Comparison of ENCODE assay signal across 8 cellular contexts in genomic region chr3:101848754-101849713, GRCh38. TPM values are rescaled to one million over a fixed set of nuclear protein-coding genes. Genes with fewer than 3 reads are reported as not detected.
DNase-seq lines count a peak whose midpoint lies in the region; ATAC-seq lines count a peak whose summit lies in the region.

NFKBIZ (plus strand) TSS chr3:101849514; CDS start chr3:101849629, 115 bp downstream.

- H4K5ac ChIP-seq in mesendoderm (ENCODE audit: low read length): no peak within 1 kb of the TSS

- H2BK15ac ChIP-seq in mesendoderm (replicated peaks; ENCODE audit: low read depth): no peak within 1 kb of the TSS

- no peaks in the 10 kb centered on the region for H3K27me3 ChIP-seq in CD4-positive, alpha-beta memory T cell (ENCODE audit: insufficient read depth, low read length)
- no peaks in the 10 kb centered on the region for H3K27me3 ChIP-seq in NT2/D1 (ENCODE audit: insufficient read depth, insufficient read length)
- H3K27me3 ChIP-seq in endocrine pancreas (ENCODE audit: control insufficient read depth, insufficient read depth, low read length): no peaks in the 10 kb centered on the region
- no peaks in the 10 kb centered on the region for H3K27me3 ChIP-seq in mesendoderm (ENCODE audit: insufficient read depth, low read length, poor library complexity)

- no peak within 1 kb of the TSS for H2BK120ac ChIP-seq in mesendoderm (ENCODE audit: low read depth, low read length)

- ATAC-seq in GM19467 (IDR thresholded peaks at IDR 0.05; ENCODE audit: unreplicated experiment): peak; percentile 71
- ATAC-seq in activated CD8-positive, alpha-beta memory T cell treated with anti-CD3 and anti-CD28 coated beads, Interleukin-2, amount 10 ng/mL, durations not matched to agents 7 days and 5 days: peak; percentile 85

- POLR2A ChIA-PET in CD4-positive, alpha-beta memory T cell (lab: Charles Lee; ENCODE audit: partially characterized antibody): interaction anchor here (0.6 to 8.2 kb wide), 46 partner anchors 8 to 1139 kb away, joined by 3 to 213 read pairs (median 5); partner anchors contain the start of genes CEP97, NXPE3, PCNP and RPL24

- H3K4me1 Mint-ChIP-seq in CD4-positive, alpha-beta memory T cell: peaks cover 25 to 54% (median 34%) of the 10 kb centered on the region in 4 donors
- H3K4me1 Mint-ChIP-seq in activated CD8-positive, alpha-beta memory T cell treated with anti-CD3 and anti-CD28 coated beads, Interleukin-2, amount 10 ng/mL, durations not matched to agents 7 days and 5 days: peaks cover 37% of the 10 kb centered on the region

- H3K27ac ChIP-seq in CD4-positive, alpha-beta memory T cell (ENCODE audit: low read depth, low read length): peak within 1 kb of the TSS; percentile 99
- H3K27ac ChIP-seq in mesendoderm (ENCODE audit: low read depth, low read length): peak within 1 kb of the TSS; percentile 93

- WGBS in mesendoderm (ENCODE audit: extremely low coverage, insufficient coverage, low lambda C conversion rate): no CpG with 5 or more reads among the region's 95 CpGs

- intact Hi-C loops in CD4-positive, alpha-beta memory T cell (cut with micrococcal nuclease): loop anchor here (1.0 to 2.0 kb wide), 4 partner anchors 70 to 162 kb away; partner anchors contain the start of genes CEP97, NXPE3 and RPL24

- peaks cover 23% of the 10 kb centered on the region for H3K36me3 ChIP-seq in CD4-positive, alpha-beta memory T cell (ENCODE audit: insufficient read depth, low read length)
- H3K36me3 ChIP-seq in NT2/D1 (ENCODE audit: insufficient read depth, insufficient read length, low read length) (peaks cover 26% of the 10 kb centered on the region), endocrine pancreas (ENCODE audit: control insufficient read depth, insufficient read depth, low read length) (peaks cover 6% of the 10 kb centered on the region), mesendoderm (ENCODE audit: control insufficient read depth, insufficient read depth, low read length) (peaks cover 6% of the 10 kb centered on the region)

- CTCF ChIA-PET in CD4-positive, alpha-beta memory T cell (lab: Charles Lee; ENCODE audit: partially characterized antibody): interaction anchor here (0.9 to 2.9 kb wide), 15 partner anchors 9 to 380 kb away, joined by 3 to 17 read pairs (median 5); partner anchors contain the start of genes CEP97 and NXPE3
- CTCF ChIA-PET in activated CD8-positive, alpha-beta memory T cell treated with anti-CD3 and anti-CD28 coated beads, Interleukin-2, amount 10 ng/mL, durations not matched to agents 7 days and 5 days (lab: Charles Lee): interaction anchor here (0.9 to 2.2 kb wide), 12 partner anchors 19 to 376 kb away, joined by 3 to 11 read pairs (median 4); partner anchors contain the start of genes PCNP and RPL24

- peak within 1 kb of the TSS; percentile 71 for H3K4ac ChIP-seq in mesendoderm (ENCODE audit: low read depth, low read length)

- peaks cover 17% of the 10 kb centered on the region for H3K79me2 ChIP-seq in mesendoderm (ENCODE audit: control insufficient read depth, insufficient read depth, low read length)

- peak within 1 kb of the TSS; percentile 85 for H3K9ac ChIP-seq in NT2/D1 (ENCODE audit: insufficient read length, low read depth)
- H3K9ac ChIP-seq in endocrine pancreas (ENCODE audit: control insufficient read depth, insufficient read depth, low read length): peak within 1 kb of the TSS; percentile 74
- H3K9ac ChIP-seq in mesendoderm (ENCODE audit: low read length): peak within 1 kb of the TSS; percentile 88

- H3K9me3 ChIP-seq in CD4-positive, alpha-beta memory T cell (ENCODE audit: control insufficient read depth in 1 of 2, low read length in 2 of 2): no peaks in the 10 kb centered on the region
- H3K9me3 ChIP-seq in NT2/D1 (ENCODE audit: insufficient read depth, low read length): no peaks in the 10 kb centered on the region; the same call in 1 of the 2 replicates
- H3K9me3 ChIP-seq in endocrine pancreas (ENCODE audit: control insufficient read depth, low read length): no peaks in the 10 kb centered on the region

- peak within 1 kb of the TSS; percentile 94 for H3K56ac ChIP-seq in mesendoderm (ENCODE audit: low read length)

- H3K4me1 ChIP-seq in CD4-positive, alpha-beta memory T cell (ENCODE audit: insufficient read depth, low read length): peaks cover 33% of the 10 kb centered on the region
- peaks cover 3% of the 10 kb centered on the region for H3K4me1 ChIP-seq in NT2/D1 (ENCODE audit: insufficient read depth, insufficient read length)
- H3K4me1 ChIP-seq in endocrine pancreas (ENCODE audit: control insufficient read depth, insufficient read depth, low read length): peaks cover 5% of the 10 kb centered on the region
- no peaks in the 10 kb centered on the region for H3K4me1 ChIP-seq in mesendoderm (ENCODE audit: control insufficient read depth, low read depth, low read length)

- H3K4me3 Mint-ChIP-seq in CD4-positive, alpha-beta memory T cell: peak within 1 kb of the TSS; percentile 93 to 100 (median 98)
- peak within 1 kb of the TSS; percentile 96 for H3K4me3 Mint-ChIP-seq in activated CD8-positive, alpha-beta memory T cell treated with anti-CD3 and anti-CD28 coated beads, Interleukin-2, amount 10 ng/mL, durations not matched to agents 7 days and 5 days

- H2AK5ac ChIP-seq in mesendoderm (ENCODE audit: low read length): no peak within 1 kb of the TSS

- H3K4me3 ChIP-seq in CD4-positive, alpha-beta memory T cell (ENCODE audit: low read length in 2 of 2): peak within 1 kb of the TSS; percentile 70 to 100
- H3K4me3 ChIP-seq in NT2/D1 (ENCODE audit: insufficient read length, low read depth) (peak within 1 kb of the TSS; percentile 67), endocrine pancreas (ENCODE audit: control insufficient read depth, insufficient read depth, low read length) (peak within 1 kb of the TSS; percentile 99), mesendoderm (ENCODE audit: low read length) (peak within 1 kb of the TSS; percentile 83)

- peak within 1 kb of the TSS; percentile 100 for H3K18ac ChIP-seq in mesendoderm (ENCODE audit: low read length)

- peaks cover 0 to 4% (median 0%) of the 10 kb centered on the region in 8 donors for H3K9me3 Mint-ChIP-seq in CD4-positive, alpha-beta memory T cell
- no peaks in the 10 kb centered on the region for H3K9me3 Mint-ChIP-seq in activated CD8-positive, alpha-beta memory T cell treated with anti-CD3 and anti-CD28 coated beads, Interleukin-2, amount 10 ng/mL, durations not matched to agents 7 days and 5 days (ENCODE audit: low read depth)

- peak; percentile 89 to 96 (median 91) for DNase-seq in CD4-positive, alpha-beta memory T cell
- peak; percentile 89 for DNase-seq in HPDE6-E6E7 (ENCODE audit: extremely low spot score)
- DNase-seq in NT2/D1 (ENCODE audit: low read depth, low spot score): peak; percentile 84
- peak; percentile 95 for DNase-seq in activated CD8-positive, alpha-beta memory T cell treated with anti-CD3 and anti-CD28 coated beads, Interleukin-2, amount 10 ng/mL, durations not matched to agents 7 days and 5 days
- peak; percentile 93 for DNase-seq in mesendoderm
- DNase-seq in stimulated activated CD8-positive, alpha-beta memory T cell treated with anti-CD3 and anti-CD28 coated beads, Interleukin-15, amount 100 ng/mL, for 1 hour (ENCODE audit: low read depth): peak; percentile 87

- no peaks in the 10 kb centered on the region for H3K27me3 Mint-ChIP-seq in CD4-positive, alpha-beta memory T cell
- H3K27me3 Mint-ChIP-seq in activated CD8-positive, alpha-beta memory T cell treated with anti-CD3 and anti-CD28 coated beads, Interleukin-2, amount 10 ng/mL, durations not matched to agents 7 days and 5 days: no peaks in the 10 kb centered on the region

- peaks cover 5% of the 10 kb centered on the region for H3K79me1 ChIP-seq in mesendoderm (ENCODE audit: low read length)

- peak within 1 kb of the TSS; percentile 97 to 100 (median 99) for H3K27ac Mint-ChIP-seq in CD4-positive, alpha-beta memory T cell
- peak within 1 kb of the TSS; percentile 99 for H3K27ac Mint-ChIP-seq in activated CD8-positive, alpha-beta memory T cell treated with anti-CD3 and anti-CD28 coated beads, Interleukin-2, amount 10 ng/mL, durations not matched to agents 7 days and 5 days

- peak within 1 kb of the TSS; percentile 11 for H2BK5ac ChIP-seq in mesendoderm (ENCODE audit: low read length)

- peaks cover 30 to 41% of the 10 kb centered on the region in 2 donors for H3K36me3 Mint-ChIP-seq in CD4-positive, alpha-beta memory T cell
- peaks cover 42% of the 10 kb centered on the region for H3K36me3 Mint-ChIP-seq in activated CD8-positive, alpha-beta memory T cell treated with anti-CD3 and anti-CD28 coated beads, Interleukin-2, amount 10 ng/mL, durations not matched to agents 7 days and 5 days

- H4K8ac ChIP-seq in mesendoderm (ENCODE audit: low read depth, low read length): no peak within 1 kb of the TSS

- H3K23ac ChIP-seq in mesendoderm (ENCODE audit: low read length): peak within 1 kb of the TSS; percentile 98

- H3K4me2 ChIP-seq in mesendoderm (ENCODE audit: low read length): peak within 1 kb of the TSS; percentile 74

RNA-seq across cellular contexts. Expression of gene NFKBIZ, which starts in this region (rescaled TPM):
- 10 to 100 TPM; 75.9 to 79.5 TPM for total RNA-seq in CD4-positive, alpha-beta memory T cell
- polyA plus RNA-seq in CD4-positive, alpha-beta memory T cell: 10 to 100 TPM in 1 of 2 donors, 1 to 10 TPM in 1; 7.3 to 13.2 TPM
- total RNA-seq in activated CD8-positive, alpha-beta memory T cell treated with anti-CD3 and anti-CD28 coated beads, Interleukin-2, amount 10 ng/mL, durations not matched to agents 7 days and 5 days: 10 to 100 TPM; 51.3 to 65.1 TPM
- 4.8 TPM for polyA plus RNA-seq in mesendoderm (2013, experiment 1 of 2)
- 5.4 TPM for polyA plus RNA-seq in mesendoderm (2013, experiment 2 of 2)

Comparison
In these comparisons a context has a peak if more than half of its experiments do, and no peak if none do; other contexts are left out.
1. Peak in every context shown above with its lines: DNase-seq, ATAC-seq, H3K4me3 ChIP-seq and H3K27ac ChIP-seq.